ENCODE assay signal across 25 cellular contexts in the genomic region with DNA sequence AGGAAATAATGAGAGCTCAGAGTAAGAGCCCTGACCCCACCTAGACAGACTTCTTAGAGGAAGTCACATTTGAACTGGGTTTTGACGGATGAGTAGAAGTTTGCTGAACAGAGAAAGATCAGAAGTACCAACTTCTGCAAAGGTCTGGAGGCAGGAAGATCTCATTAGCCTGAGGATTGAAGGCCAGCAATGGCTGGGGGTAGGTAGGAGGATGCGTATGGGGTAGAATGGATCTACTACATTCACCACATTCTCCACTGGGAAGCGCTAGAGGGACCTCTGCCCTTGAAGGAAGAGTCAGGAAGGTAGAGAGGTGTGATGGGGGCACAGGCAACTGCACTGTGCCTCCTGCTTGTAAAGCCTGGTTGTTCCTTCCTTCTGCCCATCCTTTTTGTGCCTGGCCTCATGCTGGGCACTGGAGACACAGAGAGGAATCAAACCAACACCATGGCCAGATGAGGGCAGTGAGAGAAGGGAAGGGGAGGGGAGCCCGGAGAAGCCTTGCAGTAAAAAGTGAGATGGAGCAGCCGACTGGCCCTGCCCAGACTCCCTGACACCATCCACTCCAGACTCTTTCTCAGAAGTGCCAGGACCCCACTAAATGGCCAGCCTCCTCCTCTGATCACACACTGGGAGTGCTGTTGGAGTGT. TPM values are rescaled to one million over a fixed set of nuclear protein-coding genes. Genes with fewer than 3 reads are reported as not detected.
A peak's percentile ranks its signal among the peaks of the same experiment; 100 is the strongest.
DNase-seq lines count a peak whose midpoint lies in the region; FAIRE-seq and TF ChIP-seq lines count a peak whose summit lies in the region.
"Had no signal": no experiment of that assay in that cellular context is flagged by ENCODE, and none has a peak within 500 bp of the region (broad histone marks: within the 10 kb centered on the region; RNA-seq: fewer than 3 reads in every experiment).

No MANE protein-coding gene starts in this region.

- CTCF ChIA-PET in CD8-positive, alpha-beta memory T cell (lab: Charles Lee) = interaction anchor here (0.8 to 17.5 kb wide), 4 partner anchors 30 to 316 kb away, joined by 3 to 419 read pairs (median 4); partner anchors contain the start of gene SLCO2B1

- TF ChIP-seq CTCF in bronchial epithelial cell (IDR thresholded peaks at IDR 0.05; ENCODE audit: insufficient read depth, low read length, severe bottlenecking) (no peak), retinal pigment epithelial cell (conservative IDR thresholded peaks at IDR 0.05; ENCODE audit: low read depth, low read length) (peak; percentile 13), tibial nerve (IDR thresholded peaks at IDR 0.05) (no peak)

- H3K4me1 Mint-ChIP-seq in CD8-positive, alpha-beta memory T cell = peaks cover 0 to 14% (median 5%) of the 10 kb centered on the region in 3 donors
- H3K4me1 Mint-ChIP-seq: neural crest cell had no signal

- TF ChIP-seq POLR2A in tibial nerve (IDR thresholded peaks at IDR 0.05) = no peak

- no peaks in the 10 kb centered on the region for H3K79me2 ChIP-seq in Karpas-422 (ENCODE audit: low read length)

- peak overlapping the region in 2 of 8 donors; percentile 48 to 70 for H3K27ac Mint-ChIP-seq in CD8-positive, alpha-beta memory T cell
- H3K27ac Mint-ChIP-seq: activated CD4-positive, alpha-beta memory T cell treated with anti-CD3 and anti-CD28 coated beads, Interleukin-2, amount 10 ng/mL, durations not matched to agents 7 days and 5 days; CD4-positive, CD25-positive, alpha-beta regulatory T cell had no signal

- POLR2A ChIA-PET in CD8-positive, alpha-beta memory T cell (lab: Charles Lee) = no interaction called here

- H3K36me3 Mint-ChIP-seq in CD8-positive, alpha-beta memory T cell = no peaks in the 10 kb centered on the region
- H3K36me3 Mint-ChIP-seq: CD4-positive, CD25-positive, alpha-beta regulatory T cell had no signal

- no peak overlapping the region for H3K9ac ChIP-seq in Karpas-422 (ENCODE audit: low read length)
- H3K9ac ChIP-seq: KMS-11 had no signal

- no peak overlapping the region for H3K4me3 ChIP-seq in Karpas-422 (ENCODE audit: low read length)
- H3K4me3 ChIP-seq in bronchial epithelial cell (ENCODE audit: low read depth, low read length) = no peak overlapping the region
- no peak overlapping the region for H3K4me3 ChIP-seq in retinal pigment epithelial cell (ENCODE audit: low read length)
- no peak overlapping the region for H3K4me3 ChIP-seq in tibial nerve
- H3K4me3 ChIP-seq in CD8-positive, alpha-beta memory T cell (ENCODE audit: low read length) = no peak overlapping the region
- H3K4me3 ChIP-seq: colonic mucosa, HAP-1, PC-9 had no signal

- H3K36me3 ChIP-seq in Karpas-422 (ENCODE audit: insufficient read depth, low read length) (no peaks in the 10 kb centered on the region), bronchial epithelial cell (ENCODE audit: control insufficient read depth, insufficient read depth, low read length) (no peaks in the 10 kb centered on the region), tibial nerve (no peaks in the 10 kb centered on the region)
- no peaks in the 10 kb centered on the region for H3K36me3 ChIP-seq in CD8-positive, alpha-beta memory T cell (ENCODE audit: insufficient read depth, low read length)
- H3K36me3 ChIP-seq: colonic mucosa, HAP-1 had no signal

- no peak overlapping the region for H3K4me2 ChIP-seq in Karpas-422 (ENCODE audit: low read depth, low read length, poor library complexity, severe bottlenecking)
- H3K4me2 ChIP-seq: KMS-11, PC-9 had no signal

- H3K27ac ChIP-seq in Karpas-422 (ENCODE audit: low read length) (no peak overlapping the region), tibial nerve (no peak overlapping the region)
- H3K27ac ChIP-seq in CD8-positive, alpha-beta memory T cell (ENCODE audit: low read depth, low read length) = no peak overlapping the region
- H3K27ac ChIP-seq: colonic mucosa, KMS-11, PC-9 had no signal

- no peaks in the 10 kb centered on the region for H3K27me3 ChIP-seq in Karpas-422 (ENCODE audit: low read length)
- peaks cover 11% of the 10 kb centered on the region for H3K27me3 ChIP-seq in bronchial epithelial cell (ENCODE audit: control insufficient read depth, insufficient read depth, low read length)
- H3K27me3 ChIP-seq in tibial nerve = peaks cover 0 to 28% of the 10 kb centered on the region in 2 donors
- peaks cover 11% of the 10 kb centered on the region for H3K27me3 ChIP-seq in CD8-positive, alpha-beta memory T cell (ENCODE audit: insufficient read depth, low read length, poor library complexity, severe bottlenecking)

- H3K9me2 ChIP-seq in Karpas-422 (replicated peaks; ENCODE audit: insufficient read depth, low read length) = no peaks in the 10 kb centered on the region

- H3K9me3 ChIP-seq in Karpas-422 (ENCODE audit: low read length) (no peaks in the 10 kb centered on the region), tibial nerve (no peaks in the 10 kb centered on the region)
- no peaks in the 10 kb centered on the region for H3K9me3 ChIP-seq in CD8-positive, alpha-beta memory T cell (ENCODE audit: low read length)
- H3K9me3 ChIP-seq: colonic mucosa, HAP-1 had no signal

- H2AFZ ChIP-seq in Karpas-422 (ENCODE audit: low read length) = no peak overlapping the region
- H2AFZ ChIP-seq: PC-9 had no signal

- 50 to 68% methylated on average over 5 of the region's 5 CpGs for WGBS in tibial nerve, 2 donors

- peaks cover 19 to 22% of the 10 kb centered on the region in 2 donors for H3K27me3 Mint-ChIP-seq in CD8-positive, alpha-beta memory T cell

- H3K4me3 Mint-ChIP-seq in CD8-positive, alpha-beta memory T cell = peak overlapping the region in 1 of 7 donors; percentile 10
- H3K4me3 Mint-ChIP-seq: activated CD4-positive, alpha-beta memory T cell treated with anti-CD3 and anti-CD28 coated beads, Interleukin-2, amount 10 ng/mL, durations not matched to agents 7 days and 5 days; CD4-positive, CD25-positive, alpha-beta regulatory T cell; neural crest cell had no signal

- FAIRE-seq in bronchial epithelial cell (lab: Jason Lieb, UNC) = peak; percentile 52
- FAIRE-seq: A204.1, GM12892, keratinocyte had no signal

- H3K4me1 ChIP-seq in Karpas-422 (ENCODE audit: low read length) (no peaks in the 10 kb centered on the region), tibial nerve (peaks cover 0 to 23% (median 3%) of the 10 kb centered on the region in 4 donors)
- H3K4me1 ChIP-seq in CD8-positive, alpha-beta memory T cell (ENCODE audit: insufficient read depth, low read length) = peaks cover under 1% of the 10 kb centered on the region
- H3K4me1 ChIP-seq: HAP-1 had no signal

- TF ChIP-seq EP300 in tibial nerve (IDR thresholded peaks at IDR 0.05) = no peak

- peaks cover 0 to 2% (median 0%) of the 10 kb centered on the region in 5 donors for H3K9me3 Mint-ChIP-seq in CD8-positive, alpha-beta memory T cell
- H3K9me3 Mint-ChIP-seq: activated CD4-positive, alpha-beta memory T cell treated with anti-CD3 and anti-CD28 coated beads, Interleukin-2, amount 10 ng/mL, durations not matched to agents 7 days and 5 days; neural crest cell had no signal

- H4K20me1 ChIP-seq in Karpas-422 (ENCODE audit: insufficient read depth, low read depth, low read length) = no peaks in the 10 kb centered on the region

- DNase-seq in DMS79 treated with DMSO at 0.1 percent for 48 hours (lab: John Stamatoyannopoulos, UW) (peak; percentile 60), DMS79 (lab: John Stamatoyannopoulos, UW) (no peak), Karpas-422 (peak; percentile 55), bronchial epithelial cell (ENCODE audit: low read depth) (no peak), retinal pigment epithelial cell (ENCODE audit: low read depth) (no peak), tibial nerve (ENCODE audit: low spot score in 2 of 2) (no peak), T1000 (lab: John Stamatoyannopoulos, UW) (no peak)
- no peak for DNase-seq in CD8-positive, alpha-beta memory T cell
- DNase-seq: activated CD4-positive, alpha-beta memory T cell treated with anti-CD3 and anti-CD28 coated beads, Interleukin-2, amount 10 ng/mL, durations not matched to agents 7 days and 5 days; CD4-positive, CD25-positive, alpha-beta regulatory T cell; colonic mucosa; EL; glutamatergic neuron; NCI-H1417; NCI-H345; PC-9; retina; stimulated activated CD4-positive, alpha-beta T cell treated with anti-CD3 and anti-CD28 coated beads, Interleukin-1b, Interleukin-23, amount 100 ng/mL, for 48 hours had no signal

RNA-seq across cellular contexts. Expression of gene TPBGL, which starts 4.9 kb away (rescaled TPM):
- total RNA-seq in Karpas-422 (2014; rRNA removed; shearing (Covaris generic); ENCODE audit: low replicate concordance) = not detected in 2 replicates
- not detected in 2 replicates for total RNA-seq in bronchial epithelial cell
- 1 to 10 TPM in 3 of 4 donors, not detected in 1; 1.0 to 1.5 (median 1.1) TPM for total RNA-seq in tibial nerve
- total RNA-seq in CD8-positive, alpha-beta memory T cell = under 1 TPM in 1 of 2 experiments, not detected in 1; 0.09 TPM
- 0.23 TPM for polyA plus RNA-seq in CD8-positive, alpha-beta memory T cell
- total RNA-seq: epithelial cell of proximal tubule, PC-9 had no signal
- polyA plus RNA-seq: keratinocyte had no signal

Comparison
In these comparisons a context has a peak if more than half of its experiments do, and no peak if none do; other contexts are left out.
1. DNase-seq: peak in DMS79 treated with DMSO at 0.1 percent for 48 hours (single experiment) and Karpas-422 (single experiment); none in DMS79 (single experiment), bronchial epithelial cell (single experiment), retinal pigment epithelial cell (single experiment), tibial nerve (0 of 2), CD8-positive, alpha-beta memory T cell (0 of 5) and T1000 (single experiment).